Comparison of ENCODE assay signal across 15 cellular contexts in the genomic region with DNA sequence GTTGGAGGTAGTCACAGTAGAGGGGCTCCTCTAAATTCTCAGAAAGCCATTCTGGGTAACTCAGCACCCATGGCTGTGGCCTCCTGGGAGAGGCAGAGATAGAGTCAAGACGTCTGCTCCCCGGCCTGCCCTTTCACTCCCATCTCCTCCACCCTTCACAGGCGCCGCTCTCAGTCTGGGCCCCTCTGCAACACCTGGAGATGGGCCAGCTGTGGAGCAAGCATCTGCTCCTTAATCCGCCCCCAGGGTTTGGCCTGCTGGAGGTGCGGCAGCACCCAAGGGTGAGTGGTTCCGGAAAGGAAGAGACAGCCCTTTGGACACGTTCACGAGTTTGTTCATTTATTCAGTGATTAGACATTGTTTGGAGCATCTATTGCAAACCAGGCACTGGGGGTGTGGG.
"Had no signal": no experiment of that assay in that cellular context is flagged by ENCODE, and none has a peak within 500 bp of the region (broad histone marks: within the 10 kb centered on the region; RNA-seq: fewer than 3 reads in every experiment).

No MANE protein-coding gene starts in this region.

- DNase-seq: activated naive CD8-positive, alpha-beta T cell treated with anti-CD3 and anti-CD28 coated beads, Interleukin-2, amount 10 ng/mL, durations not matched to agents 7 days and 5 days; amniotic stem cell; colonic mucosa; dorsolateral prefrontal cortex; esophagus squamous epithelium; hypothalamus; naive B cell; spleen; upper lobe of right lung had no signal

- H3K27ac Mint-ChIP-seq: activated CD4-positive, alpha-beta memory T cell treated with anti-CD3 and anti-CD28 coated beads for 36 hours; activated naive CD4-positive, alpha-beta T cell treated with anti-CD3 and anti-CD28 coated beads for 36 hours; activated naive CD8-positive, alpha-beta T cell treated with anti-CD3 and anti-CD28 coated beads, Interleukin-2, amount 10 ng/mL, durations not matched to agents 7 days and 5 days; naive B cell had no signal

- H3K27me3 ChIP-seq: breast epithelium, colonic mucosa, upper lobe of right lung had no signal

- H3K4me1 Mint-ChIP-seq: activated naive CD8-positive, alpha-beta T cell treated with anti-CD3 and anti-CD28 coated beads, Interleukin-2, amount 10 ng/mL, durations not matched to agents 7 days and 5 days; naive B cell; neural crest cell had no signal

- ATAC-seq: gastroesophageal sphincter; stimulated activated naive CD8-positive, alpha-beta T cell treated with anti-CD3 and anti-CD28 coated beads, Interleukin-15, Interleukin-2, amounts not matched to agents 100 U/mL and 50 U/mL, for 24 hours had no signal

- H3K9me3 ChIP-seq: colonic mucosa had no signal

- H3K9me3 Mint-ChIP-seq: activated naive CD8-positive, alpha-beta T cell treated with anti-CD3 and anti-CD28 coated beads, Interleukin-2, amount 10 ng/mL, durations not matched to agents 7 days and 5 days; neural crest cell had no signal

- H3K4me3 ChIP-seq: breast epithelium, colonic mucosa, dorsolateral prefrontal cortex, esophagus squamous epithelium, gastroesophageal sphincter, spleen, upper lobe of right lung had no signal

- H3K27me3 Mint-ChIP-seq: activated CD4-positive, alpha-beta memory T cell treated with anti-CD3 and anti-CD28 coated beads for 36 hours; activated naive CD8-positive, alpha-beta T cell treated with anti-CD3 and anti-CD28 coated beads, Interleukin-2, amount 10 ng/mL, durations not matched to agents 7 days and 5 days; naive B cell had no signal

- H3K4me3 Mint-ChIP-seq: activated CD4-positive, alpha-beta memory T cell treated with anti-CD3 and anti-CD28 coated beads for 36 hours; activated naive CD4-positive, alpha-beta T cell treated with anti-CD3 and anti-CD28 coated beads for 36 hours; activated naive CD8-positive, alpha-beta T cell treated with anti-CD3 and anti-CD28 coated beads, Interleukin-2, amount 10 ng/mL, durations not matched to agents 7 days and 5 days; naive B cell; neural crest cell had no signal

- H3K36me3 ChIP-seq: breast epithelium, colonic mucosa, esophagus squamous epithelium, gastroesophageal sphincter, spleen, upper lobe of right lung had no signal

- H3K36me3 Mint-ChIP-seq: activated CD4-positive, alpha-beta memory T cell treated with anti-CD3 and anti-CD28 coated beads for 36 hours; activated naive CD8-positive, alpha-beta T cell treated with anti-CD3 and anti-CD28 coated beads, Interleukin-2, amount 10 ng/mL, durations not matched to agents 7 days and 5 days had no signal

- H3K4me1 ChIP-seq: breast epithelium, colonic mucosa, gastroesophageal sphincter, spleen, upper lobe of right lung had no signal

- H3K27ac ChIP-seq: breast epithelium, colonic mucosa, dorsolateral prefrontal cortex, esophagus squamous epithelium, gastroesophageal sphincter, spleen, upper lobe of right lung had no signal
